15 cellular contexts compared by ENCODE assay signal in the genomic region with DNA sequence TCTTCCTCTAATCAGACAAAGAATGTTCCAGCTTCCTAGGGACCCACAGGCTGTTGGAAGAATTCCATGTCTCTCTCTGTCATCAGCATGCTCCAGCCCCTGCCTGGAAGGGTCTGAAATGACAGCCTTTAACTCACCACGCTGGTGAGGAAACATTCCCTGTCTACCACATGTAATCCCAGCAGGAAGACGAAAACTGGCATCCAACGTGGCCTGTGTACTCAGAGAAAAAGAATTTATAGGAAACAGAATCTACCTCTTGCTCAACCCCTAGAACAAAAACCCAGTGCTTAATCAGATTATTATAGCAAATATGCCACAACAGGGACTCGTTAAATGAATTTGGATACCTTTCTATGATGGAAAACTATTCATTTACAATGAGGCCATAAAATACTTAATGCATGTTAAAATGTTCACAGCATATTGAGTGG.
DNase-seq lines count a peak whose midpoint lies in the region; ATAC-seq and TF ChIP-seq lines count a peak whose summit lies in the region.
"Had no signal": no experiment of that assay in that cellular context is flagged by ENCODE, and none has a peak within 500 bp of the region (broad histone marks: within the 10 kb centered on the region; RNA-seq: fewer than 3 reads in every experiment).

No MANE protein-coding gene starts in this region.

- no peaks in the 10 kb centered on the region for H3K9me2 ChIP-seq in GM23338 (ENCODE audit: insufficient read depth)

- intact Hi-C loops in Right ventricle myocardium inferior (cut with DNase I): no loop called here

- no peaks in the 10 kb centered on the region for H3K36me3 ChIP-seq in HEK293 (ENCODE audit: control insufficient read depth in 2 of 2, insufficient read depth in 1 of 2, low read length in 2 of 2)
- H3K36me3 ChIP-seq in GM23338 (ENCODE audit: insufficient read depth): no peaks in the 10 kb centered on the region

- no peak for ATAC-seq in GM23338
- ATAC-seq in Right ventricle myocardium inferior: no peak
- ATAC-seq: activated CD4-positive, CD25-positive, alpha-beta regulatory T cell treated with anti-CD3 and anti-CD28 coated beads, Interleukin-2, amount 50 U/mL, for 24 hours had no signal

- H3K4me2 ChIP-seq in GM23338: no peak overlapping the region

- H3K4me3 ChIP-seq in HEK293 (ENCODE audit: low read depth, low read length) (no peak overlapping the region), astrocyte of the cerebellum (ENCODE audit: low read depth, low read length) (no peak overlapping the region), GM23338 (no peak overlapping the region)

- peak; percentile 96 for DNase-seq in A172 (ENCODE audit: low spot score)
- DNase-seq in astrocyte of the cerebellum (ENCODE audit: low read depth): peak; percentile 95
- peak; percentile 92 for DNase-seq in iris pigment epithelial cell (ENCODE audit: low read depth)
- no peak for DNase-seq in GM23338 (ENCODE audit: low spot score)
- no peak for DNase-seq in NCI-H2081 treated with DMSO at 0.1 percent for 48 hours (lab: John Stamatoyannopoulos, UW)
- no peak for DNase-seq in Right ventricle myocardium inferior (ENCODE audit: missing footprints)
- no peak for DNase-seq in activated CD4-positive, alpha-beta T cell treated with anti-CD3 and anti-CD28 coated beads, Interleukin-2, amount 50 U/mL, for 48 hours
- DNase-seq: ACHN, GDM1, NCI-H1092, NCI-H524 treated with DMSO at 0.1 percent for 48 hours, SIG-M5 had no signal

- H3K4me1 ChIP-seq in HEK293 (ENCODE audit: control insufficient read depth, insufficient read depth, low read length) (peaks cover 5% of the 10 kb centered on the region; the same call in 1 of the 2 replicates), GM23338 (ENCODE audit: insufficient read depth) (peaks cover 39% of the 10 kb centered on the region)
- H3K4me1 ChIP-seq: parathyroid adenoma had no signal

- H3K9me3 ChIP-seq in HEK293 (ENCODE audit: control insufficient read depth, insufficient read depth, low read depth, low read length): no peaks in the 10 kb centered on the region

- H3K27ac Mint-ChIP-seq in GM23338: no peak overlapping the region

- CTCF ChIA-PET in HEK293 (lab: Yijun Ruan, JAX): no interaction called here

- H3K27ac ChIP-seq in HEK293 (ENCODE audit: extremely low read depth, low read depth, low read length) (no peak overlapping the region), GM23338 (ENCODE audit: low read depth) (no peak overlapping the region)
- H3K27ac ChIP-seq: parathyroid adenoma had no signal

- 0 out of 2 replicates have a peak, but pooled peaks cover 2% of the 10 kb centered on the region for H3F3A ChIP-seq in GM23338 (replicated peaks; ENCODE audit: low read depth)

- H3K9me3 Mint-ChIP-seq in GM23338: peaks cover 3% of the 10 kb centered on the region; the same call in 2 of the 3 replicates

- POLR2A ChIA-PET in HEK293 (lab: Yijun Ruan, JAX): no interaction called here

- no peak overlapping the region for H2AFZ ChIP-seq in GM23338
- H2AFZ ChIP-seq: parathyroid adenoma had no signal

- H3K27me3 ChIP-seq in GM23338 (ENCODE audit: insufficient read depth): no peaks in the 10 kb centered on the region

- peaks cover 47% of the 10 kb centered on the region for H3K4me1 Mint-ChIP-seq in GM23338

- no peaks in the 10 kb centered on the region for H4K20me1 ChIP-seq in GM23338 (replicated peaks; ENCODE audit: insufficient read depth)

- H3K79me2 ChIP-seq in GM23338 (replicated peaks; ENCODE audit: insufficient read depth): no peaks in the 10 kb centered on the region
- H3K79me2 ChIP-seq: parathyroid adenoma had no signal

- H3K27me3 Mint-ChIP-seq in GM23338 (ENCODE audit: insufficient read depth, low read depth, poor library complexity): peaks cover 5% of the 10 kb centered on the region

- H3K4me3 Mint-ChIP-seq in GM23338: no peak overlapping the region

- no peak for TF ChIP-seq CTCF in HEK293 (tag by site-specific recombination; IDR thresholded peaks at IDR 0.05)
- TF ChIP-seq CTCF in astrocyte of the cerebellum (IDR thresholded peaks at IDR 0.05; ENCODE audit: low read depth, low read length, missing control alignments): no peak
- no peak for TF ChIP-seq CTCF in GM23338 (conservative IDR thresholded peaks at IDR 0.05; ENCODE audit: low read depth in 2 of 2)

- H3K36me3 Mint-ChIP-seq in GM23338 (ENCODE audit: low read depth): peaks cover 3% of the 10 kb centered on the region; the same call in 1 of the 3 replicates

- in situ Hi-C loops in astrocyte of the cerebellum (cut with HindIII; ENCODE audit: low sequenced_read_pairs): no loop called here

TF ChIP-seq in HEK293, 187 proteins besides CTCF, POLR2A, EP300 and RAD21 (continues in another document):
- TF ChIP-seq ZNF184 (tag by site-specific recombination; IDR thresholded peaks at IDR 0.05) (no peak), ZSCAN30 (tag by site-specific recombination; IDR thresholded peaks at IDR 0.05) (peak; percentile 53; the same call in 1 of the 2 replicates), ZNF626 (tag by site-specific recombination; IDR thresholded peaks at IDR 0.05) (no peak)
- TF ChIP-seq, protein P1, sequence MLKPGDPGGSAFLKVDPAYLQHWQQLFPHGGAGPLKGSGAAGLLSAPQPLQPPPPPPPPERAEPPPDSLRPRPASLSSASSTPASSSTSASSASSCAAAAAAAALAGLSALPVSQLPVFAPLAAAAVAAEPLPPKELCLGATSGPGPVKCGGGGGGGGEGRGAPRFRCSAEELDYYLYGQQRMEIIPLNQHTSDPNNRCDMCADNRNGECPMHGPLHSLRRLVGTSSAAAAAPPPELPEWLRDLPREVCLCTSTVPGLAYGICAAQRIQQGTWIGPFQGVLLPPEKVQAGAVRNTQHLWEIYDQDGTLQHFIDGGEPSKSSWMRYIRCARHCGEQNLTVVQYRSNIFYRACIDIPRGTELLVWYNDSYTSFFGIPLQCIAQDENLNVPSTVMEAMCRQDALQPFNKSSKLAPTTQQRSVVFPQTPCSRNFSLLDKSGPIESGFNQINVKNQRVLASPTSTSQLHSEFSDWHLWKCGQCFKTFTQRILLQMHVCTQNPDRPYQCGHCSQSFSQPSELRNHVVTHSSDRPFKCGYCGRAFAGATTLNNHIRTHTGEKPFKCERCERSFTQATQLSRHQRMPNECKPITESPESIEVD (tag by site-specific recombination; IDR thresholded peaks at IDR 0.05): peak; percentile 100

TF ChIP-seq in GM23338, 12 proteins besides CTCF, POLR2A, EP300 and RAD21 (continues in another document):
- TF ChIP-seq EZH2 (IDR thresholded peaks at IDR 0.05; ENCODE audit: low read depth, unreplicated experiment) (no peak), ZNF331 (CRISPR knock-in tag; IDR thresholded peaks at IDR 0.05; ENCODE audit: low read depth) (no peak), POLR2AphosphoS5 (IDR thresholded peaks at IDR 0.05; ENCODE audit: low read depth) (no peak), STAT1 (IDR thresholded peaks at IDR 0.05; ENCODE audit: unreplicated experiment) (no peak)

Comparison
In these comparisons a context has a peak if more than half of its experiments do, and no peak if none do; other contexts are left out.
1. DNase-seq: peak in A172 (single experiment), astrocyte of the cerebellum (single experiment) and iris pigment epithelial cell (single experiment); none in GM23338 (single experiment), NCI-H2081 treated with DMSO at 0.1 percent for 48 hours (single experiment), Right ventricle myocardium inferior (single experiment) and activated CD4-positive, alpha-beta T cell treated with anti-CD3 and anti-CD28 coated beads, Interleukin-2, amount 50 U/mL, for 48 hours (0 of 2).